Comparison of ENCODE assay signal across 23 cellular contexts in genomic region chr3:136247855-136248254, GRCh38. TPM values are rescaled to one million over a fixed set of nuclear protein-coding genes. Genes with fewer than 3 reads are reported as not detected.
DNase-seq lines count a peak whose midpoint lies in the region; FAIRE-seq and TF ChIP-seq lines count a peak whose summit lies in the region.
"Had no signal": no experiment of that assay in that cellular context is flagged by ENCODE, and none has a peak within 500 bp of the region (broad histone marks: within the 10 kb centered on the region; RNA-seq: fewer than 3 reads in every experiment).

No MANE protein-coding gene starts in this region.

- TF ChIP-seq EP300 in H1 (IDR thresholded peaks at IDR 0.05; ENCODE audit: borderline replicate concordance in 1 of 2, low read depth in 2 of 2, low read length in 2 of 2) = no peak

- no peak overlapping the region for H3K56ac ChIP-seq in H1 (replicated peaks; ENCODE audit: insufficient read length, low read depth, low read length)

- H3K18ac ChIP-seq in H1 (ENCODE audit: extremely low read depth, low read length) (no peak overlapping the region), neuronal stem cell (ENCODE audit: low read length) (no peak overlapping the region)

- no peak for TF ChIP-seq POLR2A in H1 (IDR thresholded peaks at IDR 0.05; ENCODE audit: control extremely low read depth in 1 of 2, low read depth in 2 of 2, low read length in 2 of 2)

- DNase-seq in NCI-H146 (lab: John Stamatoyannopoulos, UW) (peak; percentile 42), NCI-H146 treated with DMSO at 0.1 percent for 48 hours (lab: John Stamatoyannopoulos, UW; ENCODE audit: unreplicated experiment) (no peak), H1 (ENCODE audit: low read depth in 1 of 2, low spot score in 2 of 2) (no peak), neuronal stem cell (ENCODE audit: low spot score) (no peak), left ventricle myocardium inferior (no peak), GM10266 (ENCODE audit: extremely low spot score) (no peak), Ammon's horn (ENCODE audit: low spot score) (no peak)
- DNase-seq in stimulated activated CD8-positive, alpha-beta memory T cell treated with anti-CD3 and anti-CD28 coated beads, Interleukin-4, amount 100 ng/mL, for 48 hours = no peak
- DNase-seq: ACHN; CD8-positive, alpha-beta memory T cell; EL; GF-D8; KG1; NCI-H1105; NCI-H1694; NCI-H2171 treated with DMSO at 0.1 percent for 48 hours; Right ventricle myocardium superior; SW 1271 had no signal

- no peak overlapping the region for H2BK15ac ChIP-seq in H1 (ENCODE audit: low read length)
- H2BK15ac ChIP-seq in neuronal stem cell (ENCODE audit: low read length) = no peak overlapping the region

- TF ChIP-seq CTCF in H1 (IDR thresholded peaks at IDR 0.05; ENCODE audit: control extremely low read depth in 1 of 3, insufficient read depth in 1 of 3, low read depth in 1 of 3, low read length in 3 of 3) (no peak), left ventricle myocardium inferior (IDR thresholded peaks at IDR 0.05; ENCODE audit: borderline replicate concordance) (no peak), GM10266 (IDR thresholded peaks at IDR 0.05; ENCODE audit: control insufficient read depth, insufficient read depth, low read depth, missing control alignments) (no peak)

- H3K23me2 ChIP-seq in H1 (ENCODE audit: low read depth, low read length) = peaks cover 7% of the 10 kb centered on the region

- peak overlapping the region in 1 of 4 experiments; percentile 4; a peak in 1 of 7 replicates for H3K9ac ChIP-seq in H1 (replicated peaks in 1 of 4; ENCODE audit: extremely low read depth in 1 of 4, low read depth in 3 of 4, low read length in 3 of 4)
- no peak overlapping the region for H3K9ac ChIP-seq in neuronal stem cell (ENCODE audit: low read depth, low read length, poor library complexity)
- H3K9ac ChIP-seq: BLaER1 treated with 17β-estradiol and CSF1 and Interleukin-3, amounts not matched to agents 10 nM and 100 nM had no signal

- CTCF ChIA-PET in H1 (lab: Charles Lee; ENCODE audit: partially characterized antibody) = interaction anchor here (0.9 to 1.2 kb wide), 3 partner anchors 53 to 173 kb away, joined by 3 to 4 read pairs (median 3); no protein-coding TSS in a partner anchor

- H4K5ac ChIP-seq in H1 (ENCODE audit: insufficient read length, low read depth, low read length) = no peak overlapping the region

- H3K14ac ChIP-seq in H1 (ENCODE audit: insufficient read length) = no peak overlapping the region
- no peak overlapping the region for H3K14ac ChIP-seq in neuronal stem cell (ENCODE audit: low read length)

- H3K4me1 ChIP-seq in H1 (replicated peaks in 1 of 4; ENCODE audit: control insufficient read depth in 3 of 4, insufficient read depth in 4 of 4, low read length in 3 of 4) = peaks cover 0 to 9% (median 5%) of the 10 kb centered on the region in 4 experiments; a peak in 5 of 7 replicates
- peaks cover 5 to 9% of the 10 kb centered on the region in 2 donors for H3K4me1 ChIP-seq in neuronal stem cell (ENCODE audit: control insufficient read depth in 2 of 2, insufficient read depth in 1 of 2, low read depth in 1 of 2, low read length in 2 of 2)
- H3K4me1 ChIP-seq in left ventricle myocardium inferior = peaks cover 28% of the 10 kb centered on the region

- H3K79me1 ChIP-seq in H1 (ENCODE audit: low read depth, low read length) (peaks cover 3% of the 10 kb centered on the region; the same call in 1 of the 2 replicates), neuronal stem cell (ENCODE audit: low read depth, low read length) (peaks cover 6% of the 10 kb centered on the region)

- no peak for TF ChIP-seq RAD21 in H1 (IDR thresholded peaks at IDR 0.05 in 1 of 2, conservative IDR thresholded peaks at IDR 0.05 in 1 of 2; ENCODE audit: low read depth in 2 of 2, low read length in 2 of 2)

- FAIRE-seq in H1 (lab: Jason Lieb, UNC) = no peak
- FAIRE-seq: GM19239, H54 had no signal

- H2AK5ac ChIP-seq in H1 (ENCODE audit: low read depth, low read length) (no peak overlapping the region), neuronal stem cell (ENCODE audit: low read depth, low read length) (no peak overlapping the region)

- no peak overlapping the region for H3K4ac ChIP-seq in H1 (replicated peaks; ENCODE audit: insufficient read length, low read depth, low read length)
- no peak overlapping the region for H3K4ac ChIP-seq in neuronal stem cell (ENCODE audit: low read length)

- H3K4me3 ChIP-seq in H1 (ENCODE audit: extremely low read depth in 1 of 4, insufficient read depth in 2 of 4, low read depth in 3 of 4, low read length in 4 of 4) = no peak overlapping the region
- no peak overlapping the region for H3K4me3 ChIP-seq in neuronal stem cell (ENCODE audit: low read length in 2 of 2)
- no peak overlapping the region for H3K4me3 ChIP-seq in left ventricle myocardium inferior
- H3K4me3 ChIP-seq: BLaER1 treated with 17β-estradiol and CSF1 and Interleukin-3, amounts not matched to agents 10 nM and 100 nM had no signal

- H3K36me3 ChIP-seq in H1 (ENCODE audit: control insufficient read depth in 2 of 4, insufficient read depth in 4 of 4, low read length in 3 of 4) (no peaks in the 10 kb centered on the region), neuronal stem cell (replicated peaks in 1 of 2; ENCODE audit: control insufficient read depth in 2 of 2, insufficient read depth in 2 of 2, low read length in 2 of 2) (no peaks in the 10 kb centered on the region), left ventricle myocardium inferior (no peaks in the 10 kb centered on the region)

- H3K27ac ChIP-seq in H1 (ENCODE audit: low read depth, low read length) = no peak overlapping the region
- H3K27ac ChIP-seq in neuronal stem cell (replicated peaks; ENCODE audit: low read length) = no peak overlapping the region
- no peak overlapping the region for H3K27ac ChIP-seq in left ventricle myocardium inferior (replicated peaks)
- H3K27ac ChIP-seq: 22Rv1; BLaER1 treated with 17β-estradiol and CSF1 and Interleukin-3, amounts not matched to agents 10 nM and 100 nM; HL-60 had no signal

- H4K91ac ChIP-seq in H1 (replicated peaks; ENCODE audit: insufficient read length, low read length) = no peak overlapping the region
- no peak overlapping the region for H4K91ac ChIP-seq in neuronal stem cell (ENCODE audit: low read depth, low read length, poor library complexity)

- H2AFZ ChIP-seq in H1 (ENCODE audit: low read length) (0 out of 2 replicates have a peak overlapping the region, but pooled peaks have one; percentile 10), neuronal stem cell (ENCODE audit: low read length) (peak overlapping the region; percentile 68)

- no peaks in the 10 kb centered on the region for H3K27me3 ChIP-seq in H1 (replicated peaks in 1 of 4; ENCODE audit: control insufficient read depth in 3 of 4, extremely low read depth in 1 of 4, insufficient read depth in 3 of 4, low read length in 3 of 4)
- peaks cover 0 to 6% (median 0%) of the 10 kb centered on the region in 3 experiments for H3K27me3 ChIP-seq in neuronal stem cell (ENCODE audit: control insufficient read depth in 3 of 3, insufficient read depth in 3 of 3, low read depth in 1 of 3, low read length in 3 of 3)
- H3K27me3 ChIP-seq in left ventricle myocardium inferior (ENCODE audit: low read depth) = no peaks in the 10 kb centered on the region
- H3K27me3 ChIP-seq: BLaER1 treated with 17β-estradiol and CSF1 and Interleukin-3, amounts not matched to agents 10 nM and 100 nM had no signal

- H4K8ac ChIP-seq in H1 (ENCODE audit: extremely low read depth, insufficient read depth, low read length) (no peak overlapping the region), neuronal stem cell (ENCODE audit: low read depth, low read length) (no peak overlapping the region)

- H2BK5ac ChIP-seq in H1 (ENCODE audit: low read depth, low read length) (no peak overlapping the region), neuronal stem cell (ENCODE audit: low read length) (no peak overlapping the region)

- intact Hi-C loops in left ventricle myocardium inferior (cut with micrococcal nuclease) = loop anchor here (10.0 kb wide), 1 partner anchor 53 kb away; the partner anchor contains the start of gene MSL2

- 86% methylated on average over 3 of the region's 3 CpGs; no CpG with 5 or more reads in 1 of the 2 experiments for WGBS in H1 (ENCODE audit: extremely low coverage in 1 of 2, insufficient coverage in 1 of 2, insufficient read length in 1 of 2, insufficient replicate concordance in 2 of 2, low coverage in 1 of 2, low lambda C conversion rate in 2 of 2, missing lambda C conversion rate in 1 of 2), 2 experiments
- WGBS in neuronal stem cell (ENCODE audit: extremely low coverage in 2 of 2, insufficient read length in 2 of 2, insufficient replicate concordance in 1 of 2), 2 donors = no CpG with 5 or more reads among the region's 3 CpGs

- H4K20me1 ChIP-seq in H1 (replicated peaks in 1 of 2; ENCODE audit: control insufficient read depth in 1 of 2, insufficient read depth in 2 of 2, low read length in 2 of 2) = no peaks in the 10 kb centered on the region

- peaks cover 0 to 15% of the 10 kb centered on the region in 2 experiments; a peak in 2 of 4 replicates for H3K79me2 ChIP-seq in H1 (ENCODE audit: control insufficient read depth in 1 of 2, insufficient read depth in 2 of 2, low read length in 2 of 2)

- H2BK20ac ChIP-seq in H1 (ENCODE audit: low read length) = no peak overlapping the region

- H2BK12ac ChIP-seq in H1 (ENCODE audit: low read depth, low read length) (peak overlapping the region; percentile 12; the same call in 1 of the 2 replicates), neuronal stem cell (ENCODE audit: low read length) (no peak overlapping the region)

- POLR2A ChIA-PET in H1 (lab: Charles Lee; ENCODE audit: partially characterized antibody) = interaction anchor here (1.0 to 7.4 kb wide), 3 partner anchors 9 to 505 kb away, joined by 5 to 77 read pairs (median 7); partner anchors contain the start of genes MSL2 and STAG1

- H3K4me2 ChIP-seq in H1 (ENCODE audit: insufficient read depth in 1 of 2, low read depth in 2 of 2, low read length in 2 of 2) = no peak overlapping the region
- no peak overlapping the region for H3K4me2 ChIP-seq in neuronal stem cell (ENCODE audit: insufficient read depth, low read length, poor library complexity, severe bottlenecking)
- H3K4me2 ChIP-seq: BLaER1 treated with 17β-estradiol and CSF1 and Interleukin-3, amounts not matched to agents 10 nM and 100 nM had no signal

- H3K9me3 ChIP-seq in H1 (ENCODE audit: insufficient read depth in 2 of 2, low read depth in 1 of 2, low read length in 1 of 2) = no peaks in the 10 kb centered on the region
- H3K9me3 ChIP-seq in neuronal stem cell (replicated peaks in 1 of 2; ENCODE audit: control insufficient read depth in 2 of 2, insufficient read depth in 1 of 2, low read depth in 1 of 2, low read length in 2 of 2) = no peaks in the 10 kb centered on the region
- H3K9me3 ChIP-seq in left ventricle myocardium inferior (replicated peaks) = no peaks in the 10 kb centered on the region
- H3K9me3 ChIP-seq: BLaER1 treated with 17β-estradiol and CSF1 and Interleukin-3, amounts not matched to agents 10 nM and 100 nM had no signal

- no peak overlapping the region for H2BK120ac ChIP-seq in H1 (replicated peaks; ENCODE audit: low read depth, low read length)
- H2BK120ac ChIP-seq in neuronal stem cell (ENCODE audit: low read depth, low read length) = no peak overlapping the region

- H3K23ac ChIP-seq in H1 (ENCODE audit: insufficient read length) = no peak overlapping the region
- no peak overlapping the region for H3K23ac ChIP-seq in neuronal stem cell (ENCODE audit: low read depth, low read length, poor library complexity)

RNA-seq across cellular contexts. Expression of gene PCCB, which starts 2.3 kb away (rescaled TPM):
- total RNA-seq in H1 (2021; fragmentation: NEBNext Ultra II Directional; extraction: Animal tissue kit (Norgen Biotek cat#: 25700)) = 56.7 and 60.2 TPM in 2 replicates
- 60.8 and 84.4 TPM in 2 replicates for polyA plus RNA-seq in H1 (2011; rRNA removed)
- polyA plus RNA-seq in H1 (2011; cell fraction: cytosol; rRNA removed) = 82.6 TPM
- polyA plus RNA-seq in H1 (2011; cell fraction: nucleus; rRNA removed) = 63.8 TPM
- 69.8 to 75.3 TPM (median 73.3 TPM) in 4 replicates for polyA plus RNA-seq in H1 (2012, experiment 1 of 2)
- 41.3 TPM for polyA plus RNA-seq in H1 (2012, experiment 2 of 2)
- polyA plus RNA-seq in H1 (2013, experiment 1 of 2) = 35.0 TPM
- 35.0 TPM for polyA plus RNA-seq in H1 (2013, experiment 2 of 2)
- polyA minus RNA-seq in H1 (2011; rRNA and poly(A)+ RNA removed) = 112 and 123 TPM in 2 replicates
- polyA minus RNA-seq in H1 (2011; cell fraction: cytosol; rRNA and poly(A)+ RNA removed) = 44.0 TPM
- 31.8 TPM for polyA minus RNA-seq in H1 (2011; cell fraction: nucleus; rRNA and poly(A)+ RNA removed)
- 41.6 TPM for polyA plus RNA-seq in neuronal stem cell (2013, experiment 1 of 2)
- polyA plus RNA-seq in neuronal stem cell (2013, experiment 2 of 2) = 42.2 TPM
- total RNA-seq in left ventricle myocardium inferior = 106 TPM

RNA-seq across cellular contexts. Expression of gene MSL2, which starts 51.7 kb away (rescaled TPM):
- total RNA-seq in H1 (2021; fragmentation: NEBNext Ultra II Directional; extraction: Animal tissue kit (Norgen Biotek cat#: 25700)) = 40.6 and 41.8 TPM in 2 replicates
- polyA plus RNA-seq in H1 (2011; rRNA removed) = 8.8 and 9.1 TPM in 2 replicates
- 10.8 TPM for polyA plus RNA-seq in H1 (2011; cell fraction: cytosol; rRNA removed)
- 6.3 TPM for polyA plus RNA-seq in H1 (2011; cell fraction: nucleus; rRNA removed)
- polyA plus RNA-seq in H1 (2012, experiment 1 of 2) = 11.7 to 34.4 TPM (median 17.6 TPM) in 4 replicates
- 2.2 TPM for polyA plus RNA-seq in H1 (2012, experiment 2 of 2)
- 17.7 TPM for polyA plus RNA-seq in H1 (2013, experiment 1 of 2)
- 17.7 TPM for polyA plus RNA-seq in H1 (2013, experiment 2 of 2)
- 19.0 and 32.2 TPM in 2 replicates for polyA minus RNA-seq in H1 (2011; rRNA and poly(A)+ RNA removed)
- 20.9 TPM for polyA minus RNA-seq in H1 (2011; cell fraction: cytosol; rRNA and poly(A)+ RNA removed)
- polyA minus RNA-seq in H1 (2011; cell fraction: nucleus; rRNA and poly(A)+ RNA removed) = 16.8 TPM
- 24.4 TPM for polyA plus RNA-seq in neuronal stem cell (2013, experiment 1 of 2)
- 29.0 TPM for polyA plus RNA-seq in neuronal stem cell (2013, experiment 2 of 2)
- 19.0 TPM for total RNA-seq in left ventricle myocardium inferior
